2 cellular contexts compared by ENCODE assay signal in the genomic region with DNA sequence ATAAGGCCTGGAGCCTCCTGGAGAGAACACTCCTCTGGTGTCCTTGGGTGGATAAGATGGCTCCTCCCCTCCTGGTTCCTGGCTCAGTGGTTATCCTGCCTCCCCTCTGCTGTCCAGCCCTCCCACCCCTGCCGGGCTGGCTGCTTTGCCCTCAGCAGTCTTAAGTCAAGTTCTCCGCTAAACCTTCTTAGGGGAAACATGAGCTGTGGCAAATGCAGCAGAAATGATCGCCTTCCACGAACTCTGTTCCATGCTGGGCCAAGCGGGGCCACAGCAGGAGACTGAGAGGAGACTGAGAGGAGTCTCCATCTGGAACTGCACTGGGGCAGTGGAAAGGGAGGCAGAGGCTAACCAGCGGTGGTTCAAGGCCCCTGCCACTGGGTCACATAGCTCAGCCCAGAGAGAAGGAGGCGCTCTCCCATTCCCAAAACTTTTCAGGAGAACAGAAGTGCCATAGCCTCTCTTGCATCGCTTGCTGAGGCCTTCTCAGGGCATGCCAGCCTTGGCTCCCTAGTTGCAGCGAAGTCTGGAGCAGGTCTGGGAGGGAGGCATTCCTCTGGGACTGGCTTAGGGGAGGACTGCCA.
TF ChIP-seq lines count a peak whose summit lies in the region.

No MANE protein-coding gene starts in this region.

TF ChIP-seq in HEK293, 187 proteins besides CTCF, POLR2A, EP300 and RAD21:
- TF ChIP-seq ZXDB (tag by site-specific recombination; IDR thresholded peaks at IDR 0.05): no peak
- peak; percentile 99 for TF ChIP-seq ZIC2 (tag by site-specific recombination; IDR thresholded peaks at IDR 0.05)

TF ChIP-seq in H1, 55 proteins besides CTCF, POLR2A, EP300 and RAD21:
- TF ChIP-seq EGR1 (IDR thresholded peaks at IDR 0.05; ENCODE audit: borderline replicate concordance, low read depth, low read length) (no peak), SIX5 (IDR thresholded peaks at IDR 0.05; ENCODE audit: low read depth, low read length) (no peak), CTBP2 (IDR thresholded peaks at IDR 0.05; ENCODE audit: borderline replicate concordance, insufficient read depth, insufficient read length, low read length) (no peak), CEBPB (IDR thresholded peaks at IDR 0.05; ENCODE audit: low read depth, low read length) (no peak), CBX5 (IDR thresholded peaks at IDR 0.05; ENCODE audit: low read depth, low read length) (no peak), CHD2 (IDR thresholded peaks at IDR 0.05; ENCODE audit: low read length) (no peak), BCL11A (IDR thresholded peaks at IDR 0.05; ENCODE audit: low read depth in 2 of 2, low read length in 2 of 2) (no peak)
